In genomic region chr11:62787005-62787759, GRCh38 we compare ENCODE assay signal across 1 cellular context.
TF ChIP-seq lines count a peak whose summit lies in the region.

Gene TMEM179B, plus strand, starts transcription at chr11:62787402. Its CDS starts 30 bp downstream, at chr11:62787432.

TF ChIP-seq in K562, 482 proteins besides CTCF, POLR2A, EP300 and RAD21 (continued from another document and continues in another):
- TF ChIP-seq AFF1 (IDR thresholded peaks at IDR 0.05; ENCODE audit: low read depth in 1 of 2, partially characterized antibody in 2 of 2) (peak in 1 of 2 experiments; percentile 16), THRAP3 (IDR thresholded peaks at IDR 0.05; ENCODE audit: borderline replicate concordance) (no peak), FOXP4 (CRISPR knock-in tag; IDR thresholded peaks at IDR 0.05; ENCODE audit: borderline replicate concordance) (peak; percentile 92; the same call in 1 of the 2 replicates), HMGN3 (IDR thresholded peaks at IDR 0.05; ENCODE audit: borderline replicate concordance, extremely low read depth, insufficient read length, low read depth, low read length) (peak; percentile 91), MAZ (CRISPR knock-in tag; conservative IDR thresholded peaks at IDR 0.05 in 1 of 2, IDR thresholded peaks at IDR 0.05 in 1 of 2) (peak; percentile 89 to 95), ELK3 (CRISPR knock-in tag; IDR thresholded peaks at IDR 0.05) (no peak), KDM2B (CRISPR knock-in tag; IDR thresholded peaks at IDR 0.05) (peak; percentile 17; the same call in 1 of the 2 replicates), PPARD (CRISPR knock-in tag; IDR thresholded peaks at IDR 0.05) (no peak), PRPF4 (IDR thresholded peaks at IDR 0.05; ENCODE audit: insufficient read depth, low read depth, low read length, poor library complexity, severe bottlenecking) (peak; percentile 29), ZBTB7A (IDR thresholded peaks at IDR 0.05; ENCODE audit: borderline replicate concordance, control insufficient read depth, low read depth, low read length) (peak; percentile 91), PBX2 (CRISPR knock-in tag; IDR thresholded peaks at IDR 0.05; ENCODE audit: low read depth) (0 out of 2 replicates have a peak, but pooled peaks have one; percentile 11), PBX2 (tag; conservative IDR thresholded peaks at IDR 0.05; ENCODE audit: low read depth) (no peak), ZNF217 (CRISPR knock-in tag; IDR thresholded peaks at IDR 0.05) (no peak), KDM5B (IDR thresholded peaks at IDR 0.05; ENCODE audit: insufficient replicate concordance, low read depth, low read length) (peak; percentile 97), ERF (CRISPR knock-in tag; IDR thresholded peaks at IDR 0.05) (peak; percentile 78; the same call in 1 of the 2 replicates), MTA1 (IDR thresholded peaks at IDR 0.05; ENCODE audit: borderline replicate concordance) (no peak), FOSL1 (tag; conservative IDR thresholded peaks at IDR 0.05) (peak; percentile 62), XRCC5 (IDR thresholded peaks at IDR 0.05; ENCODE audit: low read depth, low read length) (0 out of 2 replicates have a peak, but pooled peaks have one; percentile 19), RREB1 (CRISPR knock-in tag; IDR thresholded peaks at IDR 0.05) (peak; percentile 20; the same call in 1 of the 2 replicates), ARHGAP35 (IDR thresholded peaks at IDR 0.05; ENCODE audit: partially characterized antibody) (no peak), ZNF518B (CRISPR knock-in tag; IDR thresholded peaks at IDR 0.05) (no peak), PKNOX1 (IDR thresholded peaks at IDR 0.05) (peak; percentile 25; the same call in 1 of the 2 replicates), ATF2 (CRISPR knock-in tag; IDR thresholded peaks at IDR 0.05) (no peak), LCOR (CRISPR knock-in tag; IDR thresholded peaks at IDR 0.05) (peak; percentile 88; the same call in 1 of the 2 replicates), ATF6 (CRISPR knock-in tag; IDR thresholded peaks at IDR 0.05) (0 out of 2 replicates have a peak, but pooled peaks have one; percentile 53), FIP1L1 (IDR thresholded peaks at IDR 0.05; ENCODE audit: low read depth, low read length, poor library complexity, severe bottlenecking) (peak; percentile 22), KLF10 (CRISPR knock-in tag; IDR thresholded peaks at IDR 0.05) (no peak), ZNF140 (CRISPR knock-in tag; IDR thresholded peaks at IDR 0.05) (no peak)
